ENCODE assay signal across 13 cellular contexts in genomic region chr1:223628858-223629257, GRCh38. TPM values are rescaled to one million over a fixed set of nuclear protein-coding genes. Genes with fewer than 3 reads are reported as not detected.
DNase-seq lines count a peak whose midpoint lies in the region; ATAC-seq, FAIRE-seq and TF ChIP-seq lines count a peak whose summit lies in the region.
"Had no signal": no experiment of that assay in that cellular context is flagged by ENCODE, and none has a peak within 500 bp of the region (broad histone marks: within the 10 kb centered on the region; RNA-seq: fewer than 3 reads in every experiment).

No MANE protein-coding gene starts in this region.

- POLR2A ChIA-PET in H1 (lab: Charles Lee; ENCODE audit: partially characterized antibody) = interaction anchor here (1.0 kb wide), 1 partner anchor 11 kb away, joined by 3 read pairs; no protein-coding TSS in a partner anchor

- no peak overlapping the region for H2BK15ac ChIP-seq in H1 (ENCODE audit: low read length)

- H3K27ac ChIP-seq in H1 (ENCODE audit: low read depth, low read length) = no peak overlapping the region
- H3K27ac ChIP-seq in neural progenitor cell = no peak overlapping the region
- H3K27ac ChIP-seq: BLaER1 treated with 17β-estradiol and CSF1 and Interleukin-3, amounts not matched to agents 10 nM and 100 nM; HL-60 had no signal

- no peak overlapping the region for H3K4me2 ChIP-seq in H1 (ENCODE audit: insufficient read depth in 1 of 2, low read depth in 2 of 2, low read length in 2 of 2)
- no peak overlapping the region for H3K4me2 ChIP-seq in neural progenitor cell

- peak overlapping the region; percentile 22 for H3K27ac Mint-ChIP-seq in activated naive CD8-positive, alpha-beta T cell treated with anti-CD3 and anti-CD28 coated beads for 36 hours
- H3K27ac Mint-ChIP-seq in activated naive CD8-positive, alpha-beta T cell treated with anti-CD3 and anti-CD28 coated beads, Interleukin-2, amount 50 U/mL, for 24 hours = no peak overlapping the region
- peak overlapping the region; percentile 20 for H3K27ac Mint-ChIP-seq in neural progenitor cell
- no peak overlapping the region for H3K27ac Mint-ChIP-seq in stimulated activated naive B cell treated with anti-CD40 and anti-IgM and Interleukin-4, amounts not matched to agents 10 μg/mL and 1 μg/mL and 100 μg/mL, for 72 hours
- H3K27ac Mint-ChIP-seq: CD4-positive, CD25-positive, alpha-beta regulatory T cell had no signal

- H4K20me1 ChIP-seq in H1 (replicated peaks in 1 of 2; ENCODE audit: control insufficient read depth in 1 of 2, insufficient read depth in 2 of 2, low read length in 2 of 2) (no peaks in the 10 kb centered on the region), neural progenitor cell (ENCODE audit: low read depth) (no peaks in the 10 kb centered on the region)
- H4K20me1 ChIP-seq: BLaER1 treated with 17β-estradiol and CSF1 and Interleukin-3, amounts not matched to agents 10 nM and 100 nM had no signal

- H3K36me3 ChIP-seq in H1 (ENCODE audit: control insufficient read depth in 2 of 4, insufficient read depth in 4 of 4, low read length in 3 of 4) = no peaks in the 10 kb centered on the region
- H3K36me3 ChIP-seq in neural progenitor cell = no peaks in the 10 kb centered on the region
- H3K36me3 ChIP-seq: BLaER1 treated with 17β-estradiol and CSF1 and Interleukin-3, amounts not matched to agents 10 nM and 100 nM had no signal

- TF ChIP-seq RAD21 in H1 (IDR thresholded peaks at IDR 0.05 in 1 of 2, conservative IDR thresholded peaks at IDR 0.05 in 1 of 2; ENCODE audit: low read depth in 2 of 2, low read length in 2 of 2) = no peak

- H3K79me1 ChIP-seq in H1 (ENCODE audit: low read depth, low read length) = no peaks in the 10 kb centered on the region

- no peak overlapping the region for H3K14ac ChIP-seq in H1 (ENCODE audit: insufficient read length)

- no peak overlapping the region for H3K18ac ChIP-seq in H1 (ENCODE audit: extremely low read depth, low read length)

- no peak overlapping the region for H2BK5ac ChIP-seq in H1 (ENCODE audit: low read depth, low read length)

- H2AK5ac ChIP-seq in H1 (ENCODE audit: low read depth, low read length) = no peak overlapping the region

- 0 out of 7 replicates have a peak, but pooled peaks cover 0 to 4% (median 0%) of the 10 kb centered on the region in 4 experiments for H3K4me1 ChIP-seq in H1 (replicated peaks in 1 of 4; ENCODE audit: control insufficient read depth in 3 of 4, insufficient read depth in 4 of 4, low read length in 3 of 4)
- H3K4me1 ChIP-seq in neural progenitor cell = peaks cover 5% of the 10 kb centered on the region

- H3K56ac ChIP-seq in H1 (replicated peaks; ENCODE audit: insufficient read length, low read depth, low read length) = no peak overlapping the region

- H2BK20ac ChIP-seq in H1 (ENCODE audit: low read length) = no peak overlapping the region

- no peaks in the 10 kb centered on the region for H3K36me3 Mint-ChIP-seq in activated naive CD8-positive, alpha-beta T cell treated with anti-CD3 and anti-CD28 coated beads for 36 hours
- H3K36me3 Mint-ChIP-seq in activated naive CD8-positive, alpha-beta T cell treated with anti-CD3 and anti-CD28 coated beads, Interleukin-2, amount 50 U/mL, for 24 hours (ENCODE audit: low read depth) = no peaks in the 10 kb centered on the region
- H3K36me3 Mint-ChIP-seq in neural progenitor cell = no peaks in the 10 kb centered on the region
- peaks cover 0 to 3% of the 10 kb centered on the region in 2 donors for H3K36me3 Mint-ChIP-seq in stimulated activated naive B cell treated with anti-CD40 and anti-IgM and Interleukin-4, amounts not matched to agents 10 μg/mL and 1 μg/mL and 100 μg/mL, for 72 hours
- H3K36me3 Mint-ChIP-seq: CD4-positive, CD25-positive, alpha-beta regulatory T cell had no signal

- H3K9ac ChIP-seq in H1 (replicated peaks in 1 of 4; ENCODE audit: extremely low read depth in 1 of 4, low read depth in 3 of 4, low read length in 3 of 4) (no peak overlapping the region), neural progenitor cell (no peak overlapping the region)
- H3K9ac ChIP-seq: BLaER1 treated with 17β-estradiol and CSF1 and Interleukin-3, amounts not matched to agents 10 nM and 100 nM had no signal

- no peak overlapping the region for H3K23ac ChIP-seq in H1 (ENCODE audit: insufficient read length)

- no peak overlapping the region for H3K4me3 Mint-ChIP-seq in activated naive CD8-positive, alpha-beta T cell treated with anti-CD3 and anti-CD28 coated beads for 36 hours
- H3K4me3 Mint-ChIP-seq in activated naive CD8-positive, alpha-beta T cell treated with anti-CD3 and anti-CD28 coated beads, Interleukin-2, amount 50 U/mL, for 24 hours = no peak overlapping the region
- no peak overlapping the region for H3K4me3 Mint-ChIP-seq in neural progenitor cell
- no peak overlapping the region for H3K4me3 Mint-ChIP-seq in stimulated activated naive B cell treated with anti-CD40 and anti-IgM and Interleukin-4, amounts not matched to agents 10 μg/mL and 1 μg/mL and 100 μg/mL, for 72 hours
- H3K4me3 Mint-ChIP-seq: CD4-positive, CD25-positive, alpha-beta regulatory T cell had no signal

- H4K8ac ChIP-seq in H1 (ENCODE audit: extremely low read depth, insufficient read depth, low read length) = no peak overlapping the region; the same call in 1 of the 2 replicates

- H3K4ac ChIP-seq in H1 (replicated peaks; ENCODE audit: insufficient read length, low read depth, low read length) = no peak overlapping the region

- peaks cover 7% of the 10 kb centered on the region for H3K27me3 Mint-ChIP-seq in activated naive CD8-positive, alpha-beta T cell treated with anti-CD3 and anti-CD28 coated beads for 36 hours
- peaks cover 3% of the 10 kb centered on the region for H3K27me3 Mint-ChIP-seq in activated naive CD8-positive, alpha-beta T cell treated with anti-CD3 and anti-CD28 coated beads, Interleukin-2, amount 50 U/mL, for 24 hours
- no peaks in the 10 kb centered on the region for H3K27me3 Mint-ChIP-seq in neural progenitor cell (ENCODE audit: insufficient read depth, low read depth)
- H3K27me3 Mint-ChIP-seq in stimulated activated naive B cell treated with anti-CD40 and anti-IgM and Interleukin-4, amounts not matched to agents 10 μg/mL and 1 μg/mL and 100 μg/mL, for 72 hours = peaks cover 3 to 5% of the 10 kb centered on the region in 2 donors

- no peaks in the 10 kb centered on the region for H3K79me2 ChIP-seq in H1 (ENCODE audit: control insufficient read depth in 1 of 2, insufficient read depth in 2 of 2, low read length in 2 of 2)
- H3K79me2 ChIP-seq in neural progenitor cell (ENCODE audit: low read depth) = no peaks in the 10 kb centered on the region

- no peak for DNase-seq in activated naive CD8-positive, alpha-beta T cell treated with anti-CD3 and anti-CD28 coated beads for 36 hours
- DNase-seq in activated naive CD8-positive, alpha-beta T cell treated with anti-CD3 and anti-CD28 coated beads, Interleukin-2, amount 50 U/mL, for 24 hours = no peak
- DNase-seq in H1 (ENCODE audit: low read depth in 1 of 2, low spot score in 2 of 2) (no peak), neural progenitor cell (ENCODE audit: low spot score) (no peak), left lobe of liver (ENCODE audit: low spot score) (no peak)
- DNase-seq in activated CD4-positive, alpha-beta T cell treated with anti-CD3 and anti-CD28 coated beads for 48 hours = no peak
- no peak for DNase-seq in stimulated activated naive B cell treated with anti-CD40 and anti-IgM and Interleukin-4, amounts not matched to agents 10 μg/mL and 1 μg/mL and 100 μg/mL, for 72 hours
- DNase-seq: DMS 273 treated with DMSO at 0.1 percent for 48 hours, GOT3 had no signal

- H2AFZ ChIP-seq in H1 (ENCODE audit: low read length) = peak overlapping the region; percentile 52; the same call in 1 of the 2 replicates
- peak overlapping the region; percentile 42 for H2AFZ ChIP-seq in neural progenitor cell (replicated peaks)

- CTCF ChIA-PET in H1 (lab: Charles Lee; ENCODE audit: partially characterized antibody) = interaction anchor here (0.6 to 4.4 kb wide), 36 partner anchors 8 to 501 kb away, joined by 3 to 38 read pairs (median 4); partner anchors contain the start of gene CAPN8

- H4K91ac ChIP-seq in H1 (replicated peaks; ENCODE audit: insufficient read length, low read length) = no peak overlapping the region

- no peaks in the 10 kb centered on the region for H3K9me3 ChIP-seq in H1 (ENCODE audit: insufficient read depth in 2 of 2, low read depth in 1 of 2, low read length in 1 of 2)
- H3K9me3 ChIP-seq in neural progenitor cell (ENCODE audit: low read depth) = no peaks in the 10 kb centered on the region

- no peak overlapping the region for H2BK120ac ChIP-seq in H1 (replicated peaks; ENCODE audit: low read depth, low read length)

- TF ChIP-seq EP300 in H1 (IDR thresholded peaks at IDR 0.05; ENCODE audit: borderline replicate concordance in 1 of 2, low read depth in 2 of 2, low read length in 2 of 2) = no peak

- H3K4me1 Mint-ChIP-seq in activated naive CD8-positive, alpha-beta T cell treated with anti-CD3 and anti-CD28 coated beads for 36 hours = peaks cover 2% of the 10 kb centered on the region
- H3K4me1 Mint-ChIP-seq in activated naive CD8-positive, alpha-beta T cell treated with anti-CD3 and anti-CD28 coated beads, Interleukin-2, amount 50 U/mL, for 24 hours = no peaks in the 10 kb centered on the region
- peaks cover 16% of the 10 kb centered on the region for H3K4me1 Mint-ChIP-seq in neural progenitor cell
- H3K4me1 Mint-ChIP-seq in stimulated activated naive B cell treated with anti-CD40 and anti-IgM and Interleukin-4, amounts not matched to agents 10 μg/mL and 1 μg/mL and 100 μg/mL, for 72 hours = no peaks in the 10 kb centered on the region

- WGBS in H1 (ENCODE audit: extremely low coverage in 1 of 2, insufficient coverage in 1 of 2, insufficient read length in 1 of 2, insufficient replicate concordance in 2 of 2, low coverage in 1 of 2, low lambda C conversion rate in 2 of 2, missing lambda C conversion rate in 1 of 2), 2 experiments = 81% methylated on average over 5 of the region's 5 CpGs; no CpG with 5 or more reads in 1 of the 2 experiments

- no peak for ATAC-seq in activated naive CD8-positive, alpha-beta T cell treated with anti-CD3 and anti-CD28 coated beads, Interleukin-2, amount 50 U/mL, for 24 hours
- no peak for ATAC-seq in left lobe of liver
- no peak for ATAC-seq in stimulated activated naive B cell treated with anti-CD40 and anti-IgM and Interleukin-4, amounts not matched to agents 10 μg/mL and 1 μg/mL and 100 μg/mL, for 72 hours (replicated peaks)

- no peak overlapping the region for H4K5ac ChIP-seq in H1 (ENCODE audit: insufficient read length, low read depth, low read length)

- H3K9me3 Mint-ChIP-seq in activated naive CD8-positive, alpha-beta T cell treated with anti-CD3 and anti-CD28 coated beads for 36 hours = no peaks in the 10 kb centered on the region
- peaks cover 3% of the 10 kb centered on the region for H3K9me3 Mint-ChIP-seq in activated naive CD8-positive, alpha-beta T cell treated with anti-CD3 and anti-CD28 coated beads, Interleukin-2, amount 50 U/mL, for 24 hours
- no peaks in the 10 kb centered on the region for H3K9me3 Mint-ChIP-seq in neural progenitor cell
- peaks cover 0 to under 1% of the 10 kb centered on the region in 2 donors for H3K9me3 Mint-ChIP-seq in stimulated activated naive B cell treated with anti-CD40 and anti-IgM and Interleukin-4, amounts not matched to agents 10 μg/mL and 1 μg/mL and 100 μg/mL, for 72 hours

- TF ChIP-seq CTCF in H1 (IDR thresholded peaks at IDR 0.05; ENCODE audit: control extremely low read depth in 1 of 3, insufficient read depth in 1 of 3, low read depth in 1 of 3, low read length in 3 of 3) (no peak), neural progenitor cell (IDR thresholded peaks at IDR 0.05) (no peak)

- H3K27me3 ChIP-seq in H1 (replicated peaks in 1 of 4; ENCODE audit: control insufficient read depth in 3 of 4, extremely low read depth in 1 of 4, insufficient read depth in 3 of 4, low read length in 3 of 4) (no peaks in the 10 kb centered on the region), neural progenitor cell (no peaks in the 10 kb centered on the region)
- H3K27me3 ChIP-seq: BLaER1 treated with 17β-estradiol and CSF1 and Interleukin-3, amounts not matched to agents 10 nM and 100 nM had no signal

- FAIRE-seq in H1 (lab: Jason Lieb, UNC) = no peak

- no peak overlapping the region; the same call in 1 of the 2 replicates for H2BK12ac ChIP-seq in H1 (ENCODE audit: low read depth, low read length)

- TF ChIP-seq POLR2A in H1 (IDR thresholded peaks at IDR 0.05; ENCODE audit: control extremely low read depth in 1 of 2, low read depth in 2 of 2, low read length in 2 of 2) = no peak

- H3F3A ChIP-seq in neural progenitor cell (ENCODE audit: low read depth) = no peaks in the 10 kb centered on the region

- H3K4me3 ChIP-seq in H1 (ENCODE audit: extremely low read depth in 1 of 4, insufficient read depth in 2 of 4, low read depth in 3 of 4, low read length in 4 of 4) (no peak overlapping the region), neural progenitor cell (no peak overlapping the region)
- H3K4me3 ChIP-seq: BLaER1 treated with 17β-estradiol and CSF1 and Interleukin-3, amounts not matched to agents 10 nM and 100 nM had no signal

- H3K23me2 ChIP-seq in H1 (ENCODE audit: low read depth, low read length) = no peaks in the 10 kb centered on the region

RNA-seq across cellular contexts. Expression of gene CAPN8, which starts 36.6 kb away (rescaled TPM):
- not detected for total RNA-seq in activated naive CD8-positive, alpha-beta T cell treated with anti-CD3 and anti-CD28 coated beads for 36 hours
- 0.26 TPM in 1 of 2 replicates, not detected in the other for total RNA-seq in H1 (2021; fragmentation: NEBNext Ultra II Directional; extraction: Animal tissue kit (Norgen Biotek cat#: 25700))
- polyA plus RNA-seq in H1 (2011; rRNA removed) = 0.20 TPM in 1 of 2 replicates, not detected in the other
- polyA plus RNA-seq in H1 (2011; cell fraction: cytosol; rRNA removed) = not detected
- polyA plus RNA-seq in H1 (2011; cell fraction: nucleus; rRNA removed) = 0.48 TPM
- polyA plus RNA-seq in H1 (2012, experiment 1 of 2) = 0.19 TPM in 1 of 4 replicates, not detected in the others
- polyA plus RNA-seq in H1 (2012, experiment 2 of 2) = not detected
- not detected for polyA plus RNA-seq in H1 (2013, experiment 1 of 2)
- not detected for polyA plus RNA-seq in H1 (2013, experiment 2 of 2)
- polyA minus RNA-seq in H1 (2011; rRNA and poly(A)+ RNA removed) = not detected in 2 replicates
- polyA minus RNA-seq in H1 (2011; cell fraction: cytosol; rRNA and poly(A)+ RNA removed) = not detected
- polyA minus RNA-seq in H1 (2011; cell fraction: nucleus; rRNA and poly(A)+ RNA removed) = not detected
- not detected in 2 replicates for total RNA-seq in neural progenitor cell (ENCODE audit: low replicate concordance)
- 0.33 TPM for total RNA-seq in left lobe of liver
- total RNA-seq: Daoy had no signal

Comparison
In these comparisons a context has a peak if more than half of its experiments do, and no peak if none do; other contexts are left out.
1. H3K27ac Mint-ChIP-seq: peak in activated naive CD8-positive, alpha-beta T cell treated with anti-CD3 and anti-CD28 coated beads for 36 hours (single experiment) and neural progenitor cell (single experiment); none in activated naive CD8-positive, alpha-beta T cell treated with anti-CD3 and anti-CD28 coated beads, Interleukin-2, amount 50 U/mL, for 24 hours (single experiment) and stimulated activated naive B cell treated with anti-CD40 and anti-IgM and Interleukin-4, amounts not matched to agents 10 μg/mL and 1 μg/mL and 100 μg/mL, for 72 hours (single experiment).